In the genomic region with DNA sequence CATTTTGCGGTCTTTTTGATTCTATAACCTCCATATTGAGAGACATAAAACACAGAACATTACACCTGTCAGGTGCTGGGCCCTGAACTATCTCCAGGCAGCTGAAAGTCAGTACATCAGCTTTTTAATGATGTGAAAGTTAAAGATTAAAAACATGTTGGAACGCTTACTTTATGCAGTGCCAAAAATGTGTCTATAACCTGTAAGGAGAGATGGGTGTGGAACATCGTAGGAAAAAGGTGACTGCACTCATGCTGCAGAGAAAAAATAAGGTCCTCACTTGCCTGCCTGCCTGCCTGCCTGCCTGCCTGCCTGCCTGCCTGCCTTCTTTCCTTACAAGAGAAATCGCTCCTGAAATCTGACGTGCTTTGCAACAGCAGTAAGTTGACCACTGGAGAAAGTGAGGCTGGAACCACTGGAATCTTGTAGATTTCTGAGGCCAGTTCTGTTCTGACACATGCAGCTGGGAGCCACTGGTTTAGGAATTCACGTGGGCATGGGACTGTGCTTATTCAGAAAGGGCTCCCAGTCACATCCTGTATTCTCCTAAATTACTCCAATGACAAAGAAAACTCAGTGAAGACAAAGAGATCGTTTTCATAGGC, we compare ENCODE assay signal across 15 cellular contexts. TPM values are rescaled to one million over a fixed set of nuclear protein-coding genes. Genes with fewer than 3 reads are reported as not detected.
DNase-seq lines count a peak whose midpoint lies in the region; ATAC-seq and TF ChIP-seq lines count a peak whose summit lies in the region.
"Had no signal": no experiment of that assay in that cellular context is flagged by ENCODE, and none has a peak within 500 bp of the region (broad histone marks: within the 10 kb centered on the region; RNA-seq: fewer than 3 reads in every experiment).

No MANE protein-coding gene starts in this region.

- H3K4me1 Mint-ChIP-seq in Caco-2 (ENCODE audit: low read depth, unreplicated experiment): peaks cover 32% of the 10 kb centered on the region
- H3K4me1 Mint-ChIP-seq: activated T-helper 17 cell treated with anti-CD3 and anti-CD28 coated beads, Interleukin-2, amount 50 U/mL, for 72 hours had no signal

- TF ChIP-seq CTCF in epithelial cell of esophagus (IDR thresholded peaks at IDR 0.05; ENCODE audit: insufficient read depth, low read depth, low read length, missing control alignments) (no peak), mucosa of descending colon (IDR thresholded peaks at IDR 0.05) (no peak), WERI-Rb-1 (IDR thresholded peaks at IDR 0.05; ENCODE audit: low read depth, low read length) (no peak), Caco-2 (IDR thresholded peaks at IDR 0.05; ENCODE audit: insufficient read depth in 1 of 2, low read depth in 1 of 2, low read length in 1 of 2, severe bottlenecking in 1 of 2, unreplicated experiment in 1 of 2) (no peak)

- no peak for DNase-seq in Right ventricle myocardium superior
- no peak for DNase-seq in right cardiac atrium
- peak; percentile 53 for DNase-seq in epithelial cell of esophagus (ENCODE audit: low read depth)
- peak in 1 of 3 donors; percentile 53 for DNase-seq in mucosa of descending colon
- DNase-seq in foreskin melanocyte: no peak
- no peak for DNase-seq in WERI-Rb-1
- DNase-seq in Caco-2: no peak
- DNase-seq: amniotic stem cell; NCI-H1105; stimulated activated CD4-positive, alpha-beta T cell treated with anti-CD3 and anti-CD28 coated beads, Interleukin-4, amount 100 ng/mL, for 1 hour; T1000; upper lobe of left lung had no signal

- intact Hi-C loops in Right ventricle myocardium superior (cut with DNase I) (no loop called here), right cardiac atrium (cut with DNase I) (no loop called here), mucosa of descending colon (cut with DNase I, micrococcal nuclease) (no loop called here), Caco-2 (cut with micrococcal nuclease; ENCODE audit: unreplicated experiment) (no loop called here)

- H3K4me3 ChIP-seq in right cardiac atrium (ENCODE audit: low read length) (no peak overlapping the region), epithelial cell of esophagus (ENCODE audit: low read length) (no peak overlapping the region), mucosa of descending colon (no peak overlapping the region), WERI-Rb-1 (ENCODE audit: low read depth, low read length) (no peak overlapping the region), Caco-2 (ENCODE audit: low read depth, low read length) (no peak overlapping the region)
- H3K4me3 ChIP-seq: upper lobe of left lung had no signal

- WGBS in right cardiac atrium: 66% methylated on average over 7 of the region's 7 CpGs

- no peaks in the 10 kb centered on the region for H3K27me3 Mint-ChIP-seq in Caco-2 (ENCODE audit: insufficient read depth, unreplicated experiment)
- H3K27me3 Mint-ChIP-seq: dendritic cell treated with granulocyte-macrophage colony-stimulating factor and Interleukin-4, amounts not matched to agents 40 ng/mL and 50 ng/mL, for 4 days had no signal

- BruUV-seq in Caco-2 (replicated peaks; lab: Mats Ljungman, UMichigan): no TSS peak

- no peak overlapping the region for H3K27ac Mint-ChIP-seq in Caco-2 (ENCODE audit: unreplicated experiment)
- H3K27ac Mint-ChIP-seq: activated T-helper 17 cell treated with anti-CD3 and anti-CD28 coated beads, Interleukin-2, amount 50 U/mL, for 72 hours; dendritic cell treated with granulocyte-macrophage colony-stimulating factor and Interleukin-4, amounts not matched to agents 40 ng/mL and 50 ng/mL, for 4 days had no signal

- H3K9me3 ChIP-seq in right cardiac atrium (ENCODE audit: control insufficient read depth, low read length) (no peaks in the 10 kb centered on the region), mucosa of descending colon (no peaks in the 10 kb centered on the region), WERI-Rb-1 (ENCODE audit: severe bottlenecking) (no peaks in the 10 kb centered on the region), Caco-2 (no peaks in the 10 kb centered on the region)
- H3K9me3 ChIP-seq: upper lobe of left lung had no signal

- no peaks in the 10 kb centered on the region for H3K36me3 ChIP-seq in mucosa of descending colon (ENCODE audit: low read depth)
- H3K36me3 ChIP-seq in WERI-Rb-1: peaks cover 9% of the 10 kb centered on the region
- H3K36me3 ChIP-seq in Caco-2 (ENCODE audit: control insufficient read depth, insufficient read depth, low read length): no peaks in the 10 kb centered on the region
- H3K36me3 ChIP-seq: upper lobe of left lung had no signal

- no peak overlapping the region for H3K4me3 Mint-ChIP-seq in Caco-2 (ENCODE audit: unreplicated experiment)
- H3K4me3 Mint-ChIP-seq: activated T-helper 17 cell treated with anti-CD3 and anti-CD28 coated beads, Interleukin-2, amount 50 U/mL, for 72 hours; dendritic cell treated with granulocyte-macrophage colony-stimulating factor and Interleukin-4, amounts not matched to agents 40 ng/mL and 50 ng/mL, for 4 days had no signal

- peaks cover 16% of the 10 kb centered on the region for H3K4me1 ChIP-seq in right cardiac atrium (ENCODE audit: control insufficient read depth, insufficient read depth, low read length)
- H3K4me1 ChIP-seq in mucosa of descending colon (ENCODE audit: low read depth): peaks cover 11% of the 10 kb centered on the region
- peaks cover 24% of the 10 kb centered on the region for H3K4me1 ChIP-seq in Caco-2

- H3K27ac ChIP-seq in right cardiac atrium (ENCODE audit: low read length) (no peak overlapping the region), WERI-Rb-1 (no peak overlapping the region)
- H3K27ac ChIP-seq: upper lobe of left lung had no signal

- H3K9me3 Mint-ChIP-seq in Caco-2 (ENCODE audit: unreplicated experiment): peaks cover 14% of the 10 kb centered on the region
- H3K9me3 Mint-ChIP-seq: activated T-helper 17 cell treated with anti-CD3 and anti-CD28 coated beads, Interleukin-2, amount 50 U/mL, for 72 hours; dendritic cell treated with granulocyte-macrophage colony-stimulating factor and Interleukin-4, amounts not matched to agents 40 ng/mL and 50 ng/mL, for 4 days had no signal

- CTCF ChIA-PET in Caco-2 (lab: Charles Lee): no interaction called here

- ATAC-seq in Right ventricle myocardium superior (ENCODE audit: poor library complexity) (peak; percentile 21), right cardiac atrium (no peak), mucosa of descending colon (peak; percentile 77), GM18907 (IDR thresholded peaks at IDR 0.05; ENCODE audit: unreplicated experiment) (no peak)
- ATAC-seq: activated T-helper 17 cell treated with anti-CD3 and anti-CD28 coated beads, Interleukin-2, amount 50 U/mL, for 72 hours had no signal

- no peaks in the 10 kb centered on the region for H3K36me3 Mint-ChIP-seq in Caco-2 (ENCODE audit: insufficient read depth, unreplicated experiment)

- H3K27me3 ChIP-seq in right cardiac atrium (ENCODE audit: control insufficient read depth, insufficient read depth) (no peaks in the 10 kb centered on the region), WERI-Rb-1 (ENCODE audit: insufficient read depth, low read depth, severe bottlenecking) (no peaks in the 10 kb centered on the region), Caco-2 (replicated peaks; ENCODE audit: control insufficient read depth, insufficient read depth, low read length) (no peaks in the 10 kb centered on the region)
- H3K27me3 ChIP-seq: upper lobe of left lung had no signal

- POLR2A ChIA-PET in Caco-2 (lab: Charles Lee): no interaction called here

RNA-seq across cellular contexts. Expression of a gene that starts 34.1 kb away (rescaled TPM):
- total RNA-seq in Right ventricle myocardium superior (31.6 TPM), right cardiac atrium (10 to 100 TPM in 1 of 4 donors, 1 to 10 TPM in 3; 8.3 to 11.2 (median 8.9) TPM), mucosa of descending colon (10 to 100 TPM; 22.8 to 59.6 (median 40.7) TPM), Caco-2 (2022) (0.21 and 0.29 TPM in 2 replicates)
- polyA plus RNA-seq in right cardiac atrium: 3.7 TPM

Comparison
In these comparisons a context has a peak if more than half of its experiments do, and no peak if none do; other contexts are left out.
1. ATAC-seq: peak in Right ventricle myocardium superior (single experiment) and mucosa of descending colon (single experiment); none in right cardiac atrium (0 of 2) and GM18907 (single experiment).